ENCODE assay signal across 2 cellular contexts in genomic region chr10:14945097-14945496, GRCh38.
TF ChIP-seq lines count a peak whose summit lies in the region.

No MANE protein-coding gene starts in this region.

TF ChIP-seq in HepG2, 621 proteins besides CTCF, POLR2A, EP300 and RAD21:
- TF ChIP-seq NCOA1 (CRISPR knock-in tag; IDR thresholded peaks at IDR 0.05): no peak
- TF ChIP-seq ATF7 (IDR thresholded peaks at IDR 0.05): 0 out of 2 replicates have a peak, but pooled peaks have one; percentile 2
- TF ChIP-seq ATF7 (CRISPR knock-in tag; IDR thresholded peaks at IDR 0.05): no peak
- no peak for TF ChIP-seq ZKSCAN5 (CRISPR knock-in tag; IDR thresholded peaks at IDR 0.05)
- no peak for TF ChIP-seq PHF21A (CRISPR knock-in tag; IDR thresholded peaks at IDR 0.05)
- no peak for TF ChIP-seq RARG (CRISPR knock-in tag; IDR thresholded peaks at IDR 0.05; ENCODE audit: low read depth)
- TF ChIP-seq CEBPG (CRISPR knock-in tag; IDR thresholded peaks at IDR 0.05): no peak
- TF ChIP-seq ZFP62 (CRISPR knock-in tag; IDR thresholded peaks at IDR 0.05): no peak
- TF ChIP-seq CEBPB (IDR thresholded peaks at IDR 0.05; ENCODE audit: borderline replicate concordance, low read depth, low read length): 0 out of 2 replicates have a peak, but pooled peaks have one; percentile 22
- no peak for TF ChIP-seq STAG1 (CRISPR knock-in tag; IDR thresholded peaks at IDR 0.05)
- TF ChIP-seq HNRNPH1 (optimal IDR thresholded peaks at IDR 0.05; ENCODE audit: low read depth, low read length): no peak
- TF ChIP-seq ZNF879 (CRISPR knock-in tag; IDR thresholded peaks at IDR 0.05): no peak
- TF ChIP-seq FOSL2 (CRISPR knock-in tag; IDR thresholded peaks at IDR 0.05): no peak

TF ChIP-seq in K562, 482 proteins besides CTCF, POLR2A, EP300 and RAD21:
- TF ChIP-seq ZNF551 (CRISPR knock-in tag; IDR thresholded peaks at IDR 0.05) (no peak), CEBPG (CRISPR knock-in tag; IDR thresholded peaks at IDR 0.05) (no peak), CEBPG (tag; conservative IDR thresholded peaks at IDR 0.05 in 1 of 2, IDR thresholded peaks at IDR 0.05 in 1 of 2) (peak; percentile 46 to 58; a peak in 3 of 4 replicates), CEBPB (tag; IDR thresholded peaks at IDR 0.05) (peak; percentile 48; the same call in 1 of the 2 replicates)
TF ChIP-seq in K562: peak in this region for 2.
